7 cellular contexts compared by ENCODE assay signal in the genomic region with DNA sequence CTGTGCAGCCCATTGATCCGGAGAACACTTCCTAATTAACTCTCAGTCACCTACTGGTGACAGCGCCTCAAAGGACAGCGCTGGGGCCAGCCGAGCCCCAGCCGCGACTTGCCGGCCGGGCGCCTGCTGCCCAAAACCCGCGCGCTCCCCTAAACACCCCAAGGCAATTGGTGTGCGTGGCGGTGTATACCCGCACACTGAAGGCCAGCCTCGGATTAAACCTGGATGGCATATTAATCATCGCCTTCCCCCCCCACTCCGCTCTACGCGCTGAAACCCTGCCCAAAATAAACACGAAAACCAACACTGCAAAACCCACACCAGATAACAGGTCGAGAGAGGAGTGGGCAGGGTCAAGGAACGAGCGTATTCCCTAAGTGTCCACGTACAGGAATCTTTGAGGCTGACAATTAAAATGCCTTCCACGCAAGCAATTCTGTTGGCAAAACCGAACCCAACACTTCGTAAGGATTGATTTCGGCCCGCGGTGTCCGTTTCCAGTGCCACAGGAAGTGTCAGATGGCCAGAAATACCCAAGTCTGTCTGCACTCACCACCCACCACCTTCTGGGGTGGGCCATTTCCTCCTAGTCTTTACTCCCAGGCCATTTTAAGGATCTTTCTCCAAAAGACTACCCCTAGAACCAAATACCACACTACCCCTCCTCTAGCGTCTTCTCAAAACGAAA. TPM values are rescaled to one million over a fixed set of nuclear protein-coding genes. Genes with fewer than 3 reads are reported as not detected.
A peak's percentile ranks its signal among the peaks of the same experiment; 100 is the strongest.
DNase-seq lines count a peak whose midpoint lies in the region; ATAC-seq and TF ChIP-seq lines count a peak whose summit lies in the region.

No MANE protein-coding gene starts in this region.

- peak overlapping the region; percentile 87 for H3K9ac ChIP-seq in GM23248
- H3K9ac ChIP-seq in SK-N-MC (ENCODE audit: insufficient read length): peak overlapping the region; percentile 59

- peaks cover 6% of the 10 kb centered on the region; the same call in 1 of the 2 replicates for H3F3A ChIP-seq in GM23248 (ENCODE audit: insufficient read depth)

- DNase-seq in GM23248 (peak; percentile 47), SK-N-MC (ENCODE audit: low read depth, low spot score) (no peak), fibroblast of pulmonary artery (ENCODE audit: low read depth) (no peak), retinal pigment epithelial cell (ENCODE audit: low read depth) (no peak), GM03348 (ENCODE audit: low spot score) (no peak), NCI-H2029 treated with DMSO at 0.1 percent for 48 hours (lab: John Stamatoyannopoulos, UW) (no peak)

- no peaks in the 10 kb centered on the region for H3K36me3 ChIP-seq in GM23248 (ENCODE audit: low read depth)
- H3K36me3 ChIP-seq in SK-N-MC (ENCODE audit: insufficient read depth, low read length): no peaks in the 10 kb centered on the region

- no peak overlapping the region for H2AFZ ChIP-seq in GM23248

- H3K27ac ChIP-seq in GM23248: peak overlapping the region; percentile 70
- no peak overlapping the region for H3K27ac ChIP-seq in SK-N-MC

- peaks cover 65% of the 10 kb centered on the region for H3K79me2 ChIP-seq in GM23248 (ENCODE audit: insufficient read depth)

- H3K4me3 ChIP-seq in GM23248 (peak overlapping the region; percentile 79), SK-N-MC (peak overlapping the region; percentile 86), fibroblast of pulmonary artery (replicated peaks; ENCODE audit: low read depth, low read length) (peak overlapping the region; percentile 61), retinal pigment epithelial cell (ENCODE audit: low read length) (peak overlapping the region; percentile 59)

- H3K9me3 ChIP-seq in GM23248 (ENCODE audit: low read depth) (no peaks in the 10 kb centered on the region), SK-N-MC (ENCODE audit: low read depth, low read length) (no peaks in the 10 kb centered on the region)

- peak overlapping the region; percentile 85 for H3K4me2 ChIP-seq in GM23248 (ENCODE audit: unreplicated experiment)

- no peaks in the 10 kb centered on the region for H3K9me2 ChIP-seq in GM23248 (ENCODE audit: insufficient read depth)

- ATAC-seq in GM18502 (IDR thresholded peaks at IDR 0.05; ENCODE audit: poor library complexity, unreplicated experiment): no peak

- in situ Hi-C loops in GM23248 (cut with MboI): no loop called here

- H4K20me1 ChIP-seq in GM23248 (ENCODE audit: insufficient read depth): no peaks in the 10 kb centered on the region

- H3K4me1 ChIP-seq in GM23248 (ENCODE audit: insufficient read depth): peaks cover 4% of the 10 kb centered on the region; the same call in 1 of the 2 replicates

- WGBS in GM23248 (ENCODE audit: low coverage in 1 of 2, low lambda C conversion rate in 2 of 2, missing lambda C conversion rate in 2 of 2), 2 experiments: 2% methylated on average over 22 to 33 of the region's 34 CpGs

- H3K27me3 ChIP-seq in GM23248 (replicated peaks; ENCODE audit: insufficient read depth): no peaks in the 10 kb centered on the region

- TF ChIP-seq CTCF in fibroblast of pulmonary artery (IDR thresholded peaks at IDR 0.05; ENCODE audit: low read length, missing control alignments) (no peak), retinal pigment epithelial cell (conservative IDR thresholded peaks at IDR 0.05; ENCODE audit: low read depth, low read length) (no peak)

RNA-seq across cellular contexts. Expression of a gene that starts 2.7 kb away (rescaled TPM):
- total RNA-seq in GM23248 (2014; rRNA removed; shearing (Covaris generic)): 17.6 and 19.7 TPM in 2 replicates
- 9.1 and 10.2 TPM in 2 replicates for polyA plus RNA-seq in GM23248 (2016; fragmentation: Nextera tagmentation; extraction: Ambion mirVana)
